In genomic region chr15:73387507-73388255, GRCh38 we compare ENCODE assay signal across 16 cellular contexts. TPM values are rescaled to one million over a fixed set of nuclear protein-coding genes. Genes with fewer than 3 reads are reported as not detected.
A peak's percentile ranks its signal among the peaks of the same experiment; 100 is the strongest.
DNase-seq lines count a peak whose midpoint lies in the region; FAIRE-seq and TF ChIP-seq lines count a peak whose summit lies in the region.
"Had no signal": no experiment of that assay in that cellular context is flagged by ENCODE, and none has a peak within 500 bp of the region (broad histone marks: within the 10 kb centered on the region; RNA-seq: fewer than 3 reads in every experiment).

No MANE protein-coding gene starts in this region.

- H3K4me1 ChIP-seq in ACC112 (ENCODE audit: control insufficient read depth, insufficient read depth, low read length, unreplicated experiment) (peaks cover 27% of the 10 kb centered on the region), HEK293 (ENCODE audit: control insufficient read depth, insufficient read depth, low read length) (no peaks in the 10 kb centered on the region)

- DNase-seq in bronchial epithelial cell (ENCODE audit: low read depth) (peak; percentile 74), NCI-H187 treated with DMSO at 0.1 percent for 48 hours (lab: John Stamatoyannopoulos, UW) (no peak), SHP77 (lab: John Stamatoyannopoulos, UW) (no peak), mucosa of gallbladder (ENCODE audit: low spot score) (no peak)
- no peak for DNase-seq in stimulated activated CD4-positive, alpha-beta T cell treated with anti-CD3 and anti-CD28 coated beads, Interleukin-4, amount 100 ng/mL, for 1 hour
- DNase-seq: activated gamma-delta T cell, cerebellar nuclear complex, GDM1, NCI-H1092, NCI-H82, nucleus accumbens had no signal

- H3K36me3 ChIP-seq in ACC112 (ENCODE audit: insufficient read depth, low read length) (no peaks in the 10 kb centered on the region), HEK293 (ENCODE audit: control insufficient read depth in 2 of 2, insufficient read depth in 1 of 2, low read length in 2 of 2) (no peaks in the 10 kb centered on the region), bronchial epithelial cell (ENCODE audit: control insufficient read depth, insufficient read depth, low read length) (no peaks in the 10 kb centered on the region)

- no peaks in the 10 kb centered on the region for H3K79me2 ChIP-seq in ACC112 (ENCODE audit: control insufficient read depth, insufficient read depth, low read length, unreplicated experiment)

- TF ChIP-seq CTCF in HEK293 (tag by site-specific recombination; IDR thresholded peaks at IDR 0.05) (no peak), bronchial epithelial cell (IDR thresholded peaks at IDR 0.05; ENCODE audit: insufficient read depth, low read length, severe bottlenecking) (no peak)

- peak overlapping the region; percentile 48 for H2AFZ ChIP-seq in ACC112 (ENCODE audit: low read length, unreplicated experiment)

- peak overlapping the region; percentile 84 for H3K27ac ChIP-seq in ACC112 (ENCODE audit: low read depth, low read length)
- no peak overlapping the region for H3K27ac ChIP-seq in HEK293 (ENCODE audit: extremely low read depth, low read depth, low read length)
- H3K27ac ChIP-seq: HL-60 had no signal

- H3K9me3 ChIP-seq in HEK293 (ENCODE audit: control insufficient read depth, insufficient read depth, low read depth, low read length) (no peaks in the 10 kb centered on the region), iPS-18c (ENCODE audit: control insufficient read depth, insufficient read depth, low read length) (no peaks in the 10 kb centered on the region)

- FAIRE-seq in bronchial epithelial cell (lab: Jason Lieb, UNC), result peak; percentile 55

- CTCF ChIA-PET in HEK293 (lab: Yijun Ruan, JAX), result interaction anchor here (0.5 to 1.1 kb wide), 3 partner anchors 12 to 552 kb away, joined by 3 to 4 read pairs (median 3); no protein-coding TSS in a partner anchor

- H3K27me3 ChIP-seq in ACC112 (ENCODE audit: insufficient read depth, low read length) (peaks cover 5% of the 10 kb centered on the region), bronchial epithelial cell (ENCODE audit: control insufficient read depth, insufficient read depth, low read length) (peaks cover 5% of the 10 kb centered on the region)

- POLR2A ChIA-PET in HEK293 (lab: Yijun Ruan, JAX), result interaction anchor here (1.0 kb wide), 1 partner anchor 232 kb away, joined by 3 read pairs; no protein-coding TSS in a partner anchor

- H3K4me3 ChIP-seq in ACC112 (ENCODE audit: low read depth, low read length) (0 out of 2 replicates have a peak overlapping the region, but pooled peaks have one; percentile 0), HEK293 (ENCODE audit: low read depth, low read length) (no peak overlapping the region), bronchial epithelial cell (ENCODE audit: low read depth, low read length) (no peak overlapping the region), iPS-18c (ENCODE audit: insufficient read depth, low read depth, low read length) (peak overlapping the region; percentile 29; the same call in 1 of the 2 replicates)

TF ChIP-seq in HEK293, 187 proteins besides CTCF, POLR2A, EP300 and RAD21:
- no peak for TF ChIP-seq ZNF654 (tag by site-specific recombination; IDR thresholded peaks at IDR 0.05; ENCODE audit: low read depth)
- peak; percentile 71 for TF ChIP-seq PRDM1 (tag by site-specific recombination; IDR thresholded peaks at IDR 0.05)

RNA-seq across cellular contexts. Expression of gene HCN4, which starts 18.9 kb away (rescaled TPM):
- total RNA-seq in bronchial epithelial cell, result not detected in 2 replicates
- total RNA-seq in mucosa of gallbladder, result 1.3 TPM
- total RNA-seq: T-helper 1 cell treated with Interleukin-12 subunit alpha and Interleukin-12 subunit beta and Interleukin-4 antibody, amounts not matched to agents 30 ng/mL and 1 ng/mL, for 36 hours had no signal

RNA-seq across cellular contexts. Expression of gene REC114, which starts 55.3 kb away (rescaled TPM):
- total RNA-seq in bronchial epithelial cell, result not detected in 2 replicates
- total RNA-seq in mucosa of gallbladder, result not detected
- total RNA-seq: T-helper 1 cell treated with Interleukin-12 subunit alpha and Interleukin-12 subunit beta and Interleukin-4 antibody, amounts not matched to agents 30 ng/mL and 1 ng/mL, for 36 hours had no signal

Comparison
In these comparisons a context has a peak if more than half of its experiments do, and no peak if none do; other contexts are left out.
1. H3K4me3 ChIP-seq: peak in ACC112 (single experiment) and iPS-18c (single experiment); none in HEK293 (single experiment) and bronchial epithelial cell (single experiment).